ENCODE assay signal across 1 cellular context in genomic region chr13:51584731-51585191, GRCh38.
TF ChIP-seq lines count a peak whose summit lies in the region.

No MANE protein-coding gene starts in this region.

TF ChIP-seq in HepG2, 621 proteins besides CTCF, POLR2A, EP300 and RAD21 (continued from another document):
- TF ChIP-seq ZBTB3 (CRISPR knock-in tag; IDR thresholded peaks at IDR 0.05; ENCODE audit: borderline replicate concordance, low read depth) = no peak
- TF ChIP-seq ZSCAN12 (CRISPR knock-in tag; IDR thresholded peaks at IDR 0.05) = no peak
- TF ChIP-seq MTF2 (CRISPR knock-in tag; IDR thresholded peaks at IDR 0.05; ENCODE audit: borderline replicate concordance) = no peak
- peak; percentile 28; the same call in 1 of the 2 replicates for TF ChIP-seq NKX3-1 (CRISPR knock-in tag; IDR thresholded peaks at IDR 0.05)
- TF ChIP-seq ZNF704 (CRISPR knock-in tag; IDR thresholded peaks at IDR 0.05; ENCODE audit: borderline replicate concordance) = 0 out of 2 replicates have a peak, but pooled peaks have one; percentile 71
- TF ChIP-seq ZNF3 (CRISPR knock-in tag; IDR thresholded peaks at IDR 0.05) = no peak
- no peak for TF ChIP-seq SMAD1 (CRISPR knock-in tag; IDR thresholded peaks at IDR 0.05; ENCODE audit: borderline replicate concordance, low read depth)
- TF ChIP-seq, protein P1, sequence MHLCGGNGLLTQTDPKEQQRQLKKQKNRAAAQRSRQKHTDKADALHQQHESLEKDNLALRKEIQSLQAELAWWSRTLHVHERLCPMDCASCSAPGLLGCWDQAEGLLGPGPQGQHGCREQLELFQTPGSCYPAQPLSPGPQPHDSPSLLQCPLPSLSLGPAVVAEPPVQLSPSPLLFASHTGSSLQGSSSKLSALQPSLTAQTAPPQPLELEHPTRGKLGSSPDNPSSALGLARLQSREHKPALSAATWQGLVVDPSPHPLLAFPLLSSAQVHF (CRISPR knock-in tag; IDR thresholded peaks at IDR 0.05) = 0 out of 2 replicates have a peak, but pooled peaks have one; percentile 51
- no peak for TF ChIP-seq JARID2 (CRISPR knock-in tag; IDR thresholded peaks at IDR 0.05; ENCODE audit: insufficient replicate concordance)
- no peak for TF ChIP-seq ZNF296 (CRISPR knock-in tag; conservative IDR thresholded peaks at IDR 0.05)
- peak; percentile 26; the same call in 1 of the 2 replicates for TF ChIP-seq HDAC1 (CRISPR knock-in tag; IDR thresholded peaks at IDR 0.05)
- TF ChIP-seq ZNF124 (CRISPR knock-in tag; IDR thresholded peaks at IDR 0.05) = no peak
- TF ChIP-seq DBP (CRISPR knock-in tag; IDR thresholded peaks at IDR 0.05; ENCODE audit: not compliant biosample characterization) = no peak
- TF ChIP-seq THAP8 (CRISPR knock-in tag; IDR thresholded peaks at IDR 0.05; ENCODE audit: borderline replicate concordance) = no peak; the same call in 1 of the 2 replicates
- TF ChIP-seq MATR3 (CRISPR knock-in tag; IDR thresholded peaks at IDR 0.05) = no peak
- TF ChIP-seq ZNF326 (CRISPR knock-in tag; IDR thresholded peaks at IDR 0.05; ENCODE audit: borderline replicate concordance) = no peak
- TF ChIP-seq TAF1 (CRISPR knock-in tag; IDR thresholded peaks at IDR 0.05) = peak; percentile 59
